1 cellular context compared by ENCODE assay signal in genomic region chr2:84915675-84916074, GRCh38. TPM values are rescaled to one million over a fixed set of nuclear protein-coding genes. Genes with fewer than 3 reads are reported as not detected.
"Had no signal": no experiment of that assay in that cellular context is flagged by ENCODE, and none has a peak within 500 bp of the region (broad histone marks: within the 10 kb centered on the region; RNA-seq: fewer than 3 reads in every experiment).

No MANE protein-coding gene starts in this region.

RNA-seq across cellular contexts. Expression of gene TRABD2A, which starts 34.8 kb away (rescaled TPM):
- total RNA-seq: HepG2 had no signal
